Comparison of ENCODE assay signal across 1 cellular context in the genomic region with DNA sequence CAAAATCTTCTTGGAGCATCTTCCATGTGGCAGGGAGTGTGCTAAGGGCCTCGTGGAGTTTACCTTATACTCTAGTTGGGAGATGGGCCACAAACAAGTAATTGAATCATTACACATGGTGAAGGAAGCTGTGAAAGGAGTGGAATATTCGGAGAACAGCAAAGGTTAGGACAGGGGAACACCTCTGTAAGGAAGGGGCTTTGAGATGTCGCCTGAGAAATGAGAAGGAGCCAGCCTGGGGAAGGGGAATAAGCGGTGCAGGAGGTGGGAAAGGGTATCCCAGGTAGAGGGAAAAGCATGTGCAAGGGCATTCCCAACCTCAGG.
A peak's percentile ranks its signal among the peaks of the same experiment; 100 is the strongest.
TF ChIP-seq lines count a peak whose summit lies in the region.

No MANE protein-coding gene starts in this region.

TF ChIP-seq in HepG2, 621 proteins besides CTCF, POLR2A, EP300 and RAD21 (continued from another document):
- TF ChIP-seq, protein P1, sequence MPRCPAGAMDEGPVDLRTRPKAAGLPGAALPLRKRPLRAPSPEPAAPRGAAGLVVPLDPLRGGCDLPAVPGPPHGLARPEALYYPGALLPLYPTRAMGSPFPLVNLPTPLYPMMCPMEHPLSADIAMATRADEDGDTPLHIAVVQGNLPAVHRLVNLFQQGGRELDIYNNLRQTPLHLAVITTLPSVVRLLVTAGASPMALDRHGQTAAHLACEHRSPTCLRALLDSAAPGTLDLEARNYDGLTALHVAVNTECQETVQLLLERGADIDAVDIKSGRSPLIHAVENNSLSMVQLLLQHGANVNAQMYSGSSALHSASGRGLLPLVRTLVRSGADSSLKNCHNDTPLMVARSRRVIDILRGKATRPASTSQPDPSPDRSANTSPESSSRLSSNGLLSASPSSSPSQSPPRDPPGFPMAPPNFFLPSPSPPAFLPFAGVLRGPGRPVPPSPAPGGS (CRISPR knock-in tag; IDR thresholded peaks at IDR 0.05): peak; percentile 50; the same call in 1 of the 2 replicates
- TF ChIP-seq, protein P2, sequence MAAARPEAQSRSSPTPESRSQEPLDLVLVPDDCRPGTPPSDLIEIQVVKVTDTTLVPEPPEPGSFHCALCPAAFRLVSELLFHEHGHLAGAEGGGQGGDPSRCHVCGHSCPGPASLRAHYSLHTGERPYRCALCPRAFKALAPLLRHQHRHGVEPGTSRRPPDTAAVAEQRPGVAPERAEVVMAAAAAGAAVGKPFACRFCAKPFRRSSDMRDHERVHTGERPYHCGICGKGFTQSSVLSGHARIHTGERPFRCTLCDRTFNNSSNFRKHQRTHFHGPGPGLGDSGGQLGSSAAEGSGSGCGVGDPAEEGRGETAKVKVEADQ (CRISPR knock-in tag; IDR thresholded peaks at IDR 0.05; ENCODE audit: borderline replicate concordance): 0 out of 2 replicates have a peak, but pooled peaks have one; percentile 22
- TF ChIP-seq SNAPC2 (CRISPR knock-in tag; IDR thresholded peaks at IDR 0.05) (peak; percentile 25; the same call in 1 of the 2 replicates), ZFX (CRISPR knock-in tag; IDR thresholded peaks at IDR 0.05; ENCODE audit: low read depth) (peak; percentile 63; the same call in 1 of the 2 replicates), ERF (CRISPR knock-in tag; IDR thresholded peaks at IDR 0.05) (no peak), SALL1 (CRISPR knock-in tag; IDR thresholded peaks at IDR 0.05) (peak; percentile 85; the same call in 1 of the 2 replicates), ZNF564 (CRISPR knock-in tag; IDR thresholded peaks at IDR 0.05) (peak; percentile 13; the same call in 1 of the 2 replicates), MIXL1 (CRISPR knock-in tag; IDR thresholded peaks at IDR 0.05) (no peak), SMARCC2 (IDR thresholded peaks at IDR 0.05) (no peak), SSRP1 (CRISPR knock-in tag; IDR thresholded peaks at IDR 0.05) (0 out of 2 replicates have a peak, but pooled peaks have one; percentile 2), ZNF556 (CRISPR knock-in tag; IDR thresholded peaks at IDR 0.05; ENCODE audit: borderline replicate concordance) (peak; percentile 16; the same call in 1 of the 2 replicates), NFYC (CRISPR knock-in tag; IDR thresholded peaks at IDR 0.05) (no peak), ZFY (CRISPR knock-in tag; IDR thresholded peaks at IDR 0.05) (peak; percentile 39; the same call in 1 of the 2 replicates), FOXA3 (CRISPR knock-in tag; IDR thresholded peaks at IDR 0.05) (no peak)
- TF ChIP-seq, protein P3, sequence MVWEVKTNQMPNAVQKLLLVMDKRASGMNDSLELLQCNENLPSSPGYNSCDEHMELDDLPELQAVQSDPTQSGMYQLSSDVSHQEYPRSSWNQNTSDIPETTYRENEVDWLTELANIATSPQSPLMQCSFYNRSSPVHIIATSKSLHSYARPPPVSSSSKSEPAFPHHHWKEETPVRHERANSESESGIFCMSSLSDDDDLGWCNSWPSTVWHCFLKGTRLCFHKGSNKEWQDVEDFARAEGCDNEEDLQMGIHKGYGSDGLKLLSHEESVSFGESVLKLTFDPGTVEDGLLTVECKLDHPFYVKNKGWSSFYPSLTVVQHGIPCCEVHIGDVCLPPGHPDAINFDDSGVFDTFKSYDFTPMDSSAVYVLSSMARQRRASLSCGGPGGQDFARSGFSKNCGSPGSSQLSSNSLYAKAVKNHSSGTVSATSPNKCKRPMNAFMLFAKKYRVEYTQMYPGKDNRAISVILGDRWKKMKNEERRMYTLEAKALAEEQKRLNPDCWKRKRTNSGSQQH (CRISPR knock-in tag; IDR thresholded peaks at IDR 0.05; ENCODE audit: low read depth): no peak
- TF ChIP-seq, protein P4, sequence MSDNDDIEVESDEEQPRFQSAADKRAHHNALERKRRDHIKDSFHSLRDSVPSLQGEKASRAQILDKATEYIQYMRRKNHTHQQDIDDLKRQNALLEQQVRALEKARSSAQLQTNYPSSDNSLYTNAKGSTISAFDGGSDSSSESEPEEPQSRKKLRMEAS (IDR thresholded peaks at IDR 0.05): 0 out of 2 replicates have a peak, but pooled peaks have one; percentile 53
- TF ChIP-seq, protein P5, sequence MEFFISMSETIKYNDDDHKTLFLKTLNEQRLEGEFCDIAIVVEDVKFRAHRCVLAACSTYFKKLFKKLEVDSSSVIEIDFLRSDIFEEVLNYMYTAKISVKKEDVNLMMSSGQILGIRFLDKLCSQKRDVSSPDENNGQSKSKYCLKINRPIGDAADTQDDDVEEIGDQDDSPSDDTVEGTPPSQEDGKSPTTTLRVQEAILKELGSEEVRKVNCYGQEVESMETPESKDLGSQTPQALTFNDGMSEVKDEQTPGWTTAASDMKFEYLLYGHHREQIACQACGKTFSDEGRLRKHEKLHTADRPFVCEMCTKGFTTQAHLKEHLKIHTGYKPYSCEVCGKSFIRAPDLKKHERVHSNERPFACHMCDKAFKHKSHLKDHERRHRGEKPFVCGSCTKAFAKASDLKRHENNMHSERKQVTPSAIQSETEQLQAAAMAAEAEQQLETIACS (CRISPR knock-in tag; IDR thresholded peaks at IDR 0.05): no peak
- TF ChIP-seq, protein P6, sequence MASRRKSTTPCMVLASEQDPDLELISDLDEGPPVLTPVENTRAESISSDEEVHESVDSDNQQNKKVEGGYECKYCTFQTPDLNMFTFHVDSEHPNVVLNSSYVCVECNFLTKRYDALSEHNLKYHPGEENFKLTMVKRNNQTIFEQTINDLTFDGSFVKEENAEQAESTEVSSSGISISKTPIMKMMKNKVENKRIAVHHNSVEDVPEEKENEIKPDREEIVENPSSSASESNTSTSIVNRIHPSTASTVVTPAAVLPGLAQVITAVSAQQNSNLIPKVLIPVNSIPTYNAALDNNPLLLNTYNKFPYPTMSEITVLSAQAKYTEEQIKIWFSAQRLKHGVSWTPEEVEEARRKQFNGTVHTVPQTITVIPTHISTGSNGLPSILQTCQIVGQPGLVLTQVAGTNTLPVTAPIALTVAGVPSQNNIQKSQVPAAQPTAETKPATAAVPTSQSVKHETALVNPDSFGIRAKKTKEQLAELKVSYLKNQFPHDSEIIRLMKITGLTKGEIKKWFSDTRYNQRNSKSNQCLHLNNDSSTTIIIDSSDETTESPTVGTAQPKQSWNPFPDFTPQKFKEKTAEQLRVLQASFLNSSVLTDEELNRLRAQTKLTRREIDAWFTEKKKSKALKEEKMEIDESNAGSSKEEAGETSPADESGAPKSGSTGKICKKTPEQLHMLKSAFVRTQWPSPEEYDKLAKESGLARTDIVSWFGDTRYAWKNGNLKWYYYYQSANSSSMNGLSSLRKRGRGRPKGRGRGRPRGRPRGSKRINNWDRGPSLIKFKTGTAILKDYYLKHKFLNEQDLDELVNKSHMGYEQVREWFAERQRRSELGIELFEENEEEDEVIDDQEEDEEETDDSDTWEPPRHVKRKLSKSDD (CRISPR knock-in tag; IDR thresholded peaks at IDR 0.05; ENCODE audit: low read depth): 0 out of 2 replicates have a peak, but pooled peaks have one; percentile 61
- TF ChIP-seq, protein P7, sequence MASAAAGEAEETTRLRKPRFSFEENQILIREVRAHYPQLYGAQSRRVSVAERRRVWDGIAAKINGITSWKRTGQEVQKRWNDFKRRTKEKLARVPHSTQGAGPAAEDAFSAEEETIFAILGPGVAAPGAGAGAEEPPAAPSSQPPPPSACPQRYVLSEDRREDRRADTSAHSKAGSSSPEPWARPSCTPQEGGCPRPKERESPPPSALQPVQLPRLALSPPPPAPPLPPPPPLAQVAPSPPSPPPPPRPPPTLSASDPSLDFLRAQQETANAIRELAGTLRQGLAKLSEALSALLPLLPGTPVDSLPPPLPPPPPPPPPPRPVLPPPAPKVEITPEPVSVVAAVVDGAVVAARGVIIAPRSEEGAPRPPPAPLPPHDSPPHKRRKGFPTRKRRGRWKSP (CRISPR knock-in tag; IDR thresholded peaks at IDR 0.05): 0 out of 2 replicates have a peak, but pooled peaks have one; percentile 11
- TF ChIP-seq, protein P8, sequence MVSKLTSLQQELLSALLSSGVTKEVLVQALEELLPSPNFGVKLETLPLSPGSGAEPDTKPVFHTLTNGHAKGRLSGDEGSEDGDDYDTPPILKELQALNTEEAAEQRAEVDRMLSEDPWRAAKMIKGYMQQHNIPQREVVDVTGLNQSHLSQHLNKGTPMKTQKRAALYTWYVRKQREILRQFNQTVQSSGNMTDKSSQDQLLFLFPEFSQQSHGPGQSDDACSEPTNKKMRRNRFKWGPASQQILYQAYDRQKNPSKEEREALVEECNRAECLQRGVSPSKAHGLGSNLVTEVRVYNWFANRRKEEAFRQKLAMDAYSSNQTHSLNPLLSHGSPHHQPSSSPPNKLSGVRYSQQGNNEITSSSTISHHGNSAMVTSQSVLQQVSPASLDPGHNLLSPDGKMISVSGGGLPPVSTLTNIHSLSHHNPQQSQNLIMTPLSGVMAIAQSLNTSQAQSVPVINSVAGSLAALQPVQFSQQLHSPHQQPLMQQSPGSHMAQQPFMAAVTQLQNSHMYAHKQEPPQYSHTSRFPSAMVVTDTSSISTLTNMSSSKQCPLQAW (CRISPR knock-in tag; IDR thresholded peaks at IDR 0.05): peak; percentile 46; the same call in 1 of the 2 replicates
- TF ChIP-seq, protein P9, sequence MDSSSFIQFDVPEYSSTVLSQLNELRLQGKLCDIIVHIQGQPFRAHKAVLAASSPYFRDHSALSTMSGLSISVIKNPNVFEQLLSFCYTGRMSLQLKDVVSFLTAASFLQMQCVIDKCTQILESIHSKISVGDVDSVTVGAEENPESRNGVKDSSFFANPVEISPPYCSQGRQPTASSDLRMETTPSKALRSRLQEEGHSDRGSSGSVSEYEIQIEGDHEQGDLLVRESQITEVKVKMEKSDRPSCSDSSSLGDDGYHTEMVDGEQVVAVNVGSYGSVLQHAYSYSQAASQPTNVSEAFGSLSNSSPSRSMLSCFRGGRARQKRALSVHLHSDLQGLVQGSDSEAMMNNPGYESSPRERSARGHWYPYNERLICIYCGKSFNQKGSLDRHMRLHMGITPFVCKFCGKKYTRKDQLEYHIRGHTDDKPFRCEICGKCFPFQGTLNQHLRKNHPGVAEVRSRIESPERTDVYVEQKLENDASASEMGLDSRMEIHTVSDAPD (CRISPR knock-in tag; IDR thresholded peaks at IDR 0.05): no peak
